8 cellular contexts compared by ENCODE assay signal in genomic region chr2:20509766-20510490, GRCh38.
DNase-seq lines count a peak whose midpoint lies in the region; TF ChIP-seq lines count a peak whose summit lies in the region.

No MANE protein-coding gene starts in this region.

- H3K4me3 ChIP-seq in fibroblast of mammary gland (ENCODE audit: control insufficient read depth, low read depth, low read length) = no peak overlapping the region
- H3K4me3 ChIP-seq in transverse colon = no peak overlapping the region

- no peaks in the 10 kb centered on the region for H3K9me3 ChIP-seq in transverse colon

- TF ChIP-seq POLR2A in transverse colon (IDR thresholded peaks at IDR 0.05) = no peak

- no peak overlapping the region for H3K27ac ChIP-seq in transverse colon

- 44 to 87% methylated on average over 6 to 15 of the region's 15 CpGs for WGBS in transverse colon (ENCODE audit: low coverage in 1 of 2), 2 donors

- TF ChIP-seq EP300 in transverse colon (IDR thresholded peaks at IDR 0.05; ENCODE audit: low read depth) = no peak

- in situ Hi-C loops in transverse colon (cut with MboI; ENCODE audit: low pct_ligation_motif_present in 1 of 4, low pct_unique_long_range_greater_than_20kb in 1 of 4, low sequenced_read_pairs in 3 of 4) = no loop called here

- TF ChIP-seq CTCF in fibroblast of mammary gland (conservative IDR thresholded peaks at IDR 0.05; ENCODE audit: control insufficient read depth, insufficient read depth, low read depth, low read length) (no peak), transverse colon (IDR thresholded peaks at IDR 0.05) (no peak)

- no peaks in the 10 kb centered on the region for H3K4me1 ChIP-seq in transverse colon

- H3K36me3 ChIP-seq in transverse colon = no peaks in the 10 kb centered on the region

- H3K27me3 ChIP-seq in transverse colon = no peaks in the 10 kb centered on the region

- intact Hi-C loops in transverse colon (cut with DNase I; ENCODE audit: low total_unique reads) = no loop called here

- peak; percentile 7 for DNase-seq in activated CD4-positive, alpha-beta T cell treated with anti-CD3 and anti-CD28 coated beads for 48 hours
- DNase-seq in activated CD4-positive, alpha-beta T cell treated with anti-CD3 and anti-CD28 coated beads, Interleukin-2, amount 50 U/mL, for 48 hours = no peak
- peak; percentile 92 for DNase-seq in NCI-H82 (lab: John Stamatoyannopoulos, UW)
- peak; percentile 61 for DNase-seq in fibroblast of mammary gland (ENCODE audit: low read depth)
- peak; percentile 61 for DNase-seq in transverse colon
- DNase-seq in NOMO-1 treated with dmso at 0.1 percent for 144 hours (lab: John Stamatoyannopoulos, UW; ENCODE audit: unreplicated experiment) = no peak
- DNase-seq in stimulated activated CD4-positive, alpha-beta T cell treated with anti-CD3 and anti-CD28 coated beads, Interleukin-4, amount 100 ng/mL, for 24 hours = no peak
- no peak for DNase-seq in T-helper 2 cell

Comparison
In these comparisons a context has a peak if more than half of its experiments do, and no peak if none do; other contexts are left out.
1. DNase-seq: peak in activated CD4-positive, alpha-beta T cell treated with anti-CD3 and anti-CD28 coated beads for 48 hours (single experiment), NCI-H82 (single experiment), fibroblast of mammary gland (single experiment) and transverse colon (single experiment); none in activated CD4-positive, alpha-beta T cell treated with anti-CD3 and anti-CD28 coated beads, Interleukin-2, amount 50 U/mL, for 48 hours (0 of 2), NOMO-1 treated with dmso at 0.1 percent for 144 hours (single experiment), stimulated activated CD4-positive, alpha-beta T cell treated with anti-CD3 and anti-CD28 coated beads, Interleukin-4, amount 100 ng/mL, for 24 hours (single experiment) and T-helper 2 cell (0 of 5).